In the genomic region with DNA sequence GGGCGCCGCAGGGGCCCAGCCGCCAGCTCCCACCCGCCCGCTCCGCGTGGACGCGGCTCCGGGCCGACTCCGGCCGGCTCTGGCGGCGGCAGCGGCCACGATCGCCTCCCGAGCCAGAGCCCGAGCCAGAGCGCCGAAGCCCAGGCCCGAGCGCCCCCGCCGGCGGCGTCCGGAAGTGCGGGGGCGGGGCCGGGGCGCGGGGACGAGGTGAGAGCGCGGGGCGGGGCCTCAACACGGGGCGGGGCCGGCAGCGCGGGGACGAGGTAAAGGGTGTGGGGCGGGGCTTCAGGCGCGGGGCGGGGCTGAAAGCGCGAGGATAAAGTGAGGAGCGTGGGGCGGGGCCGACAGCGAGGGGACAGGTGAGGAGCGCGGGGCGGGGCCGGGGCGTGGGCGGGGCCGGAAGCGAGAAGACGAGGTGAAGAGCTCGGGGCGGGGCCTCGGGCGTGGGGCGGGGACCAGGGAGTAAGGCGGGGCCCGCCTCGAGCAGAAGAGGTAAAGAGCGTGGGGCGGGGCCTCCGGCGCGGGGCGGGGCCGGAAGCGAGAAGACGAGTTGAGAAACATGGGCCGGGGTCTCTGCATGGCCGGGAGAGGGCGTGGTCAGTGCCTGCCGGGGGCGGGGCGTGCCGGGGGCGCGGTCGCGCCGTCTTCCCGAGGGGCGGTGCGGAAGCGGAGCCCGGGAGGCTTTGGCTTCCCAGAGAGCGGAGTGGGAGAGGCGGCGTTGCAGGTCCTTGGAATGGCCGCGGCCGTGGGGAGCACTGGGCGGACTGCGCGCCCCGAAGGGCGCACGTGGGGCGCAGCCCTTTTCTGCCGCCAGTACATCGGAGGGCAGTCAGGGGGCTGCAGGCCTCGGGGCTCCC, we compare ENCODE assay signal across 8 cellular contexts. TPM values are rescaled to one million over a fixed set of nuclear protein-coding genes. Genes with fewer than 3 reads are reported as not detected.
DNase-seq lines count a peak whose midpoint lies in the region; ATAC-seq and TF ChIP-seq lines count a peak whose summit lies in the region.

A gene with protein sequence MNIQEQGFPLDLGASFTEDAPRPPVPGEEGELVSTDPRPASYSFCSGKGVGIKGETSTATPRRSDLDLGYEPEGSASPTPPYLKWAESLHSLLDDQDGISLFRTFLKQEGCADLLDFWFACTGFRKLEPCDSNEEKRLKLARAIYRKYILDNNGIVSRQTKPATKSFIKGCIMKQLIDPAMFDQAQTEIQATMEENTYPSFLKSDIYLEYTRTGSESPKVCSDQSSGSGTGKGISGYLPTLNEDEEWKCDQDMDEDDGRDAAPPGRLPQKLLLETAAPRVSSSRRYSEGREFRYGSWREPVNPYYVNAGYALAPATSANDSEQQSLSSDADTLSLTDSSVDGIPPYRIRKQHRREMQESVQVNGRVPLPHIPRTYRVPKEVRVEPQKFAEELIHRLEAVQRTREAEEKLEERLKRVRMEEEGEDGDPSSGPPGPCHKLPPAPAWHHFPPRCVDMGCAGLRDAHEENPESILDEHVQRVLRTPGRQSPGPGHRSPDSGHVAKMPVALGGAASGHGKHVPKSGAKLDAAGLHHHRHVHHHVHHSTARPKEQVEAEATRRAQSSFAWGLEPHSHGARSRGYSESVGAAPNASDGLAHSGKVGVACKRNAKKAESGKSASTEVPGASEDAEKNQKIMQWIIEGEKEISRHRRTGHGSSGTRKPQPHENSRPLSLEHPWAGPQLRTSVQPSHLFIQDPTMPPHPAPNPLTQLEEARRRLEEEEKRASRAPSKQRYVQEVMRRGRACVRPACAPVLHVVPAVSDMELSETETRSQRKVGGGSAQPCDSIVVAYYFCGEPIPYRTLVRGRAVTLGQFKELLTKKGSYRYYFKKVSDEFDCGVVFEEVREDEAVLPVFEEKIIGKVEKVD (minus strand): TSS at position 177 of the 857 bp plus-strand sequence. CDS start 5,698 bp downstream, outside the sequence.

- peak within 1 kb of the TSS; percentile 66 for H3K27ac ChIP-seq in cardiac muscle cell
- peak within 1 kb of the TSS; percentile 47 for H3K27ac ChIP-seq in parathyroid adenoma
- H3K27ac ChIP-seq in tibial artery: peak within 1 kb of the TSS; percentile 81 to 90

- peak; percentile 98 for DNase-seq in GM10248 (ENCODE audit: extremely low spot score)
- DNase-seq in NCI-H1436 (lab: John Stamatoyannopoulos, UW): peak; percentile 98
- peak; percentile 96 for DNase-seq in SW480 (ENCODE audit: low spot score)
- DNase-seq in activated naive CD8-positive, alpha-beta T cell treated with anti-CD3 and anti-CD28 coated beads, Interleukin-2, amount 50 U/mL, for 24 hours: peak; percentile 100
- peak; percentile 97 to 100 for DNase-seq in cardiac muscle cell (ENCODE audit: low read depth in 1 of 2, low spot score in 1 of 2)
- peak; percentile 99 to 100 for DNase-seq in tibial artery

- POLR2A ChIA-PET in GM10248 (lab: Yijun Ruan, JAX): interaction anchor here (0.6 to 1.5 kb wide), 4 partner anchors 13 to 1625 kb away, joined by 3 to 6 read pairs (median 5); no protein-coding TSS in a partner anchor

- H2AFZ ChIP-seq in parathyroid adenoma: peak within 1 kb of the TSS; percentile 83

- intact Hi-C loops in tibial artery (cut with DNase I; ENCODE audit: low total_unique reads): loop anchor here (5.0 kb wide), 1 partner anchor 50 kb away; the partner anchor contains the start of gene DECR2

- H3K9me3 ChIP-seq in cardiac muscle cell (ENCODE audit: low read depth) (no peaks in the 10 kb centered on the region), parathyroid adenoma (ENCODE audit: control insufficient read depth, low read length) (no peaks in the 10 kb centered on the region), tibial artery (no peaks in the 10 kb centered on the region)

- H3K9me3 Mint-ChIP-seq in activated naive CD8-positive, alpha-beta T cell treated with anti-CD3 and anti-CD28 coated beads, Interleukin-2, amount 50 U/mL, for 24 hours: no peaks in the 10 kb centered on the region

- H3K4me1 ChIP-seq in cardiac muscle cell (ENCODE audit: low read depth): peaks cover 4% of the 10 kb centered on the region
- peaks cover 6% of the 10 kb centered on the region for H3K4me1 ChIP-seq in parathyroid adenoma
- H3K4me1 ChIP-seq in tibial artery: peaks cover 0 to 23% (median 16%) of the 10 kb centered on the region in 4 donors

- H3K36me3 Mint-ChIP-seq in activated naive CD8-positive, alpha-beta T cell treated with anti-CD3 and anti-CD28 coated beads, Interleukin-2, amount 50 U/mL, for 24 hours (ENCODE audit: low read depth): peaks cover 4% of the 10 kb centered on the region

- H3K9ac ChIP-seq in parathyroid adenoma: no peak within 1 kb of the TSS

- H3K4me3 Mint-ChIP-seq in activated naive CD8-positive, alpha-beta T cell treated with anti-CD3 and anti-CD28 coated beads, Interleukin-2, amount 50 U/mL, for 24 hours: peak within 1 kb of the TSS; percentile 81

- peaks cover 51% of the 10 kb centered on the region for H3K4me1 Mint-ChIP-seq in activated naive CD8-positive, alpha-beta T cell treated with anti-CD3 and anti-CD28 coated beads, Interleukin-2, amount 50 U/mL, for 24 hours

- peak; percentile 65 for ATAC-seq in HG02642 (IDR thresholded peaks at IDR 0.05; ENCODE audit: poor library complexity, unreplicated experiment)
- ATAC-seq in activated naive CD8-positive, alpha-beta T cell treated with anti-CD3 and anti-CD28 coated beads, Interleukin-2, amount 50 U/mL, for 24 hours: peak; percentile 63

- H3K4me2 ChIP-seq in parathyroid adenoma (ENCODE audit: low read length): peak within 1 kb of the TSS; percentile 86

- peak within 1 kb of the TSS; percentile 74 for H3K27ac Mint-ChIP-seq in activated naive CD8-positive, alpha-beta T cell treated with anti-CD3 and anti-CD28 coated beads, Interleukin-2, amount 50 U/mL, for 24 hours

- TF ChIP-seq CTCF in GM10248 (IDR thresholded peaks at IDR 0.05; ENCODE audit: control extremely low read depth, extremely low read depth, low read depth, missing control alignments) (peak; percentile 56), cardiac muscle cell (IDR thresholded peaks at IDR 0.05; ENCODE audit: low read depth, low read length) (peak; percentile 23), parathyroid adenoma (IDR thresholded peaks at IDR 0.05) (no peak), tibial artery (IDR thresholded peaks at IDR 0.05) (peak; percentile 51 to 62)

- no peaks in the 10 kb centered on the region for H3K36me3 ChIP-seq in cardiac muscle cell
- no peaks in the 10 kb centered on the region for H3K36me3 ChIP-seq in parathyroid adenoma (ENCODE audit: control insufficient read depth, insufficient read depth, low read length)
- H3K36me3 ChIP-seq in tibial artery: peaks cover 0 to 9% (median 0%) of the 10 kb centered on the region in 3 donors

- peaks cover 13% of the 10 kb centered on the region for H3K79me2 ChIP-seq in parathyroid adenoma

- peak within 1 kb of the TSS; percentile 87 for H3K4me3 ChIP-seq in cardiac muscle cell
- H3K4me3 ChIP-seq in parathyroid adenoma (ENCODE audit: low read depth, low read length): peak within 1 kb of the TSS; percentile 57
- H3K4me3 ChIP-seq in tibial artery: peak within 1 kb of the TSS; percentile 62 to 91

- no peaks in the 10 kb centered on the region for H3K27me3 Mint-ChIP-seq in activated naive CD8-positive, alpha-beta T cell treated with anti-CD3 and anti-CD28 coated beads, Interleukin-2, amount 50 U/mL, for 24 hours

- CTCF ChIA-PET in GM10248 (lab: Yijun Ruan, JAX): interaction anchor here (0.6 to 1.0 kb wide), 3 partner anchors 10 to 162 kb away, joined by 3 to 6 read pairs (median 3); partner anchors contain the start of gene LUC7L

- no peaks in the 10 kb centered on the region for H3K27me3 ChIP-seq in cardiac muscle cell
- no peaks in the 10 kb centered on the region for H3K27me3 ChIP-seq in parathyroid adenoma (ENCODE audit: control insufficient read depth, insufficient read depth, low read length)
- H3K27me3 ChIP-seq in tibial artery: no peaks in the 10 kb centered on the region

RNA-seq across cellular contexts. Expression of the gene that starts here (rescaled TPM):
- total RNA-seq in cardiac muscle cell: 29.1 and 49.7 TPM in 2 replicates
- 16.5 and 25.4 TPM in 2 replicates for polyA plus RNA-seq in cardiac muscle cell

Comparison
In these comparisons a context has a peak if more than half of its experiments do, and no peak if none do; other contexts are left out.
1. Peak in every context shown above with its lines: DNase-seq, ATAC-seq, H3K4me3 ChIP-seq and H3K27ac ChIP-seq.